10 cellular contexts compared by ENCODE assay signal in the genomic region with DNA sequence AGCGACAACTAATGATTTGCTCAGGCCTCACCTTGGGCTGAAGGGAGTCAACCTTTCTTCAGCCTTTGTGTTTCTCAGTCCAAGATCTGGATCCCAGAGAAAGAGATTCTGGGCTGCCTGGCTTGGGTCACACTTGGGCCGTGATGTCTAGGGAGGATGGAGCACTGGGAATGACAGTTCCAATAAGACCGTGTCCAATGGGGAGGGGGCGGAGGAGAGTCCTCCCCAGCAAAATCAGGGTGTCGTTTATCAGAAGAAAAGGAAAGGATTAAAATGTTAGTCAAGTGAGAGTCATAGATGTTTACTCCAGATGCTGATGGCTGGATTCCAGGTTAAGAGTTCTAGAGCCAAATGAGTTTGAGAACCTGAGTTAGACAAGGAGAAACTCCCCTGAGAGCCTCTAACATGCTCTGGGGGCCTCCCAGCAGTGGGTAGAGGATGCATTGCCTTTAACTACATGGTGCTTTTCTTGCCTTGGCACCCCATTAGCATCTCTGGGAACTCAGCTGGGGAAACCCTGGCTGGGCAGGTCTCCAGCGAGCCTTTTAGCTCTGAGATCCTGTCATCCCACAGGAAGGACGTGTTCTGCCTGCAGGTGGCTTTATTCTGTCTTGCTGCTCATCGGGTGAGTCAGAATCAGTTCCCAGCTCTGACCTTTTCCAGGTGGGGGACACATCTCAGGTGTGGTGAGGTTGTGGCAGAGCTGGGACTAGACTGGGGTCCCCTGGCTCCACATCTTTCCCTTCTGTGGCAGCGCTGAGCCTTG. TPM values are rescaled to one million over a fixed set of nuclear protein-coding genes. Genes with fewer than 3 reads are reported as not detected.
DNase-seq lines count a peak whose midpoint lies in the region; ATAC-seq, FAIRE-seq and TF ChIP-seq lines count a peak whose summit lies in the region.
"Had no signal": no experiment of that assay in that cellular context is flagged by ENCODE, and none has a peak within 500 bp of the region (broad histone marks: within the 10 kb centered on the region; RNA-seq: fewer than 3 reads in every experiment).

No MANE protein-coding gene starts in this region.

- RAD21 ChIA-PET in HCT116 (lab: Charles Lee; ENCODE audit: low non-redundant PET in 1 of 2, low total read pairs in 2 of 2, uncharacterized antibody in 2 of 2, unreplicated experiment in 2 of 2) = no interaction called here

- H3K79me2 ChIP-seq in HCT116 (ENCODE audit: insufficient read depth, low read length) = no peaks in the 10 kb centered on the region

- H3K4me2 ChIP-seq in HCT116 (ENCODE audit: low read length) = peak overlapping the region; percentile 13; the same call in 1 of the 2 replicates

- no peak overlapping the region for H3K27ac ChIP-seq in HCT116 (ENCODE audit: low read depth, low read length)
- H3K27ac ChIP-seq in heart left ventricle = peak overlapping the region in 11 of 12 donors; percentile 6 to 62 (median 49)
- H3K27ac ChIP-seq in substantia nigra (ENCODE audit: low read depth, low read length, poor library complexity, severe bottlenecking) = peak overlapping the region; percentile 78
- H3K27ac ChIP-seq: thoracic aorta had no signal

- H3K36me3 ChIP-seq in HCT116 (ENCODE audit: control insufficient read depth in 1 of 2, insufficient read depth in 2 of 2, low read length in 2 of 2) = no peaks in the 10 kb centered on the region
- peaks cover 8% of the 10 kb centered on the region for H3K36me3 ChIP-seq in bronchial epithelial cell (ENCODE audit: control insufficient read depth, insufficient read depth, low read length)
- peaks cover 0 to 8% (median 0%) of the 10 kb centered on the region in 9 donors for H3K36me3 ChIP-seq in heart left ventricle

- ATAC-seq in HCT116 (no peak), heart left ventricle (peak in 2 of 4 donors; percentile 33 to 43), HG02885 (IDR thresholded peaks at IDR 0.05; ENCODE audit: poor library complexity, unreplicated experiment) (no peak)

- H3K9ac ChIP-seq in HCT116 (ENCODE audit: low read length) = no peak overlapping the region

- DNase-seq in HCT116 (ENCODE audit: low read depth, low spot score) = no peak
- peak; percentile 33 for DNase-seq in bronchial epithelial cell (ENCODE audit: low read depth)
- DNase-seq in heart left ventricle = peak in 1 of 5 donors; percentile 37
- peak in 3 of 49 donors; percentile 8 to 60 (median 20) for DNase-seq in substantia nigra (lab: John Stamatoyannopoulos, UW)
- no peak for DNase-seq in AG08396 (ENCODE audit: low spot score)
- DNase-seq in NCI-H1092 treated with DMSO at 0.1 percent for 48 hours (lab: John Stamatoyannopoulos, UW) = no peak
- DNase-seq: activated CD4-positive, alpha-beta T cell treated with anti-CD3 and anti-CD28 coated beads, Interleukin-2, amount 10 ng/mL, durations not matched to agents 7 days and 5 days; central memory CD4-positive, alpha-beta T cell had no signal

- TF ChIP-seq RAD21 in HCT116 (IDR thresholded peaks at IDR 0.05; ENCODE audit: low read depth) = no peak

- H2AFZ ChIP-seq in HCT116 (ENCODE audit: low read depth, low read length, poor library complexity, severe bottlenecking) = no peak overlapping the region

- H3K9me2 ChIP-seq in HCT116 (ENCODE audit: insufficient read depth) = no peaks in the 10 kb centered on the region

- POLR2A ChIA-PET in HCT116 (lab: Charles Lee) = no interaction called here

- CTCF ChIA-PET in HCT116 (lab: Charles Lee) = no interaction called here

- WGBS in heart left ventricle, 4 donors = 52 to 58% (median 56%) methylated on average over 7 to 9 of the region's 9 CpGs

- H3K9me3 ChIP-seq in HCT116 (ENCODE audit: control insufficient read depth in 1 of 2, insufficient read depth in 1 of 2, low read depth in 1 of 2, low read length in 2 of 2) = no peaks in the 10 kb centered on the region
- H3K9me3 ChIP-seq in heart left ventricle = no peaks in the 10 kb centered on the region
- H3K9me3 ChIP-seq: thoracic aorta had no signal

- FAIRE-seq in bronchial epithelial cell (lab: Jason Lieb, UNC) = no peak

- no peaks in the 10 kb centered on the region for H4K20me1 ChIP-seq in HCT116 (ENCODE audit: insufficient read depth)

- intact Hi-C loops in HCT116 (cut with micrococcal nuclease) (no loop called here), heart left ventricle (cut with DNase I) (loop anchor here in 1 of 10 donors (5.0 kb wide), 1 partner anchor 39 kb away; no protein-coding TSS in a partner anchor)

- H3K27me3 ChIP-seq in HCT116 (ENCODE audit: insufficient read depth, low read length) (no peaks in the 10 kb centered on the region), bronchial epithelial cell (ENCODE audit: control insufficient read depth, insufficient read depth, low read length) (no peaks in the 10 kb centered on the region), heart left ventricle (no peaks in the 10 kb centered on the region)

- TF ChIP-seq POLR2A in HCT116 (IDR thresholded peaks at IDR 0.05; ENCODE audit: borderline replicate concordance, extremely low read depth, insufficient read depth, insufficient read length) = no peak
- no peak for TF ChIP-seq POLR2A in heart left ventricle (IDR thresholded peaks at IDR 0.05)

- no TSS peak for BruUV-seq in HCT116 (replicated peaks; lab: Mats Ljungman, UMichigan)

- H3K4me3 ChIP-seq in HCT116 (replicated peaks in 1 of 2; ENCODE audit: low read depth in 1 of 2, low read length in 2 of 2) (no peak overlapping the region), bronchial epithelial cell (ENCODE audit: low read depth, low read length) (no peak overlapping the region), heart left ventricle (peak overlapping the region in 1 of 12 donors; percentile 8)
- H3K4me3 ChIP-seq: thoracic aorta had no signal

- peaks cover 0 to 25% of the 10 kb centered on the region in 2 experiments; a peak in 3 of 4 replicates for H3K4me1 ChIP-seq in HCT116 (ENCODE audit: control insufficient read depth in 1 of 2, insufficient read depth in 2 of 2, low read length in 2 of 2)
- peaks cover 0 to 27% (median 8%) of the 10 kb centered on the region in 12 donors for H3K4me1 ChIP-seq in heart left ventricle

- TF ChIP-seq CTCF in HCT116 (IDR thresholded peaks at IDR 0.05 in 2 of 3, conservative IDR thresholded peaks at IDR 0.05 in 1 of 3; ENCODE audit: borderline replicate concordance in 1 of 3, insufficient read depth in 1 of 3, low read depth in 2 of 3, low read length in 2 of 3) = no peak
- TF ChIP-seq CTCF in bronchial epithelial cell (IDR thresholded peaks at IDR 0.05; ENCODE audit: insufficient read depth, low read length, severe bottlenecking) = no peak
- TF ChIP-seq CTCF in heart left ventricle (IDR thresholded peaks at IDR 0.05) = no peak

TF ChIP-seq in HCT116, 20 proteins besides CTCF, POLR2A, EP300 and RAD21:
- TF ChIP-seq, protein P1, sequence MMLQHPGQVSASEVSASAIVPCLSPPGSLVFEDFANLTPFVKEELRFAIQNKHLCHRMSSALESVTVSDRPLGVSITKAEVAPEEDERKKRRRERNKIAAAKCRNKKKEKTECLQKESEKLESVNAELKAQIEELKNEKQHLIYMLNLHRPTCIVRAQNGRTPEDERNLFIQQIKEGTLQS (IDR thresholded peaks at IDR 0.05) = no peak
- TF ChIP-seq FOSL1 (IDR thresholded peaks at IDR 0.05; ENCODE audit: low read depth) = 0 out of 2 replicates have a peak, but pooled peaks have one; percentile 14

RNA-seq across cellular contexts. Expression of a gene that starts 22.2 kb away (rescaled TPM):
- total RNA-seq in HCT116 (2021; ENCODE audit: unreplicated experiment) (16.6 TPM), bronchial epithelial cell (21.8 and 35.8 TPM in 2 replicates), heart left ventricle (10 to 100 TPM; 24.7 to 48.3 (median 29.7) TPM)
- 16.1 and 18.9 TPM in 2 replicates for polyA plus RNA-seq in HCT116 (2012)
- polyA plus RNA-seq in heart left ventricle = 10 to 100 TPM in 1 of 2 donors, 1 to 10 TPM in 1; 9.8 to 15.9 TPM

RNA-seq across cellular contexts. Expression of a gene that starts 24.2 kb away (rescaled TPM):
- total RNA-seq in HCT116 (2021; ENCODE audit: unreplicated experiment) (13.4 TPM), bronchial epithelial cell (5.3 and 6.8 TPM in 2 replicates), heart left ventricle (1 to 10 TPM; 3.8 to 6.9 (median 4.8) TPM)
- polyA plus RNA-seq in HCT116 (2012) = 8.2 and 10.3 TPM in 2 replicates
- 1 to 10 TPM; 4.5 to 5.2 TPM for polyA plus RNA-seq in heart left ventricle
